1 cellular context compared by ENCODE assay signal in the genomic region with DNA sequence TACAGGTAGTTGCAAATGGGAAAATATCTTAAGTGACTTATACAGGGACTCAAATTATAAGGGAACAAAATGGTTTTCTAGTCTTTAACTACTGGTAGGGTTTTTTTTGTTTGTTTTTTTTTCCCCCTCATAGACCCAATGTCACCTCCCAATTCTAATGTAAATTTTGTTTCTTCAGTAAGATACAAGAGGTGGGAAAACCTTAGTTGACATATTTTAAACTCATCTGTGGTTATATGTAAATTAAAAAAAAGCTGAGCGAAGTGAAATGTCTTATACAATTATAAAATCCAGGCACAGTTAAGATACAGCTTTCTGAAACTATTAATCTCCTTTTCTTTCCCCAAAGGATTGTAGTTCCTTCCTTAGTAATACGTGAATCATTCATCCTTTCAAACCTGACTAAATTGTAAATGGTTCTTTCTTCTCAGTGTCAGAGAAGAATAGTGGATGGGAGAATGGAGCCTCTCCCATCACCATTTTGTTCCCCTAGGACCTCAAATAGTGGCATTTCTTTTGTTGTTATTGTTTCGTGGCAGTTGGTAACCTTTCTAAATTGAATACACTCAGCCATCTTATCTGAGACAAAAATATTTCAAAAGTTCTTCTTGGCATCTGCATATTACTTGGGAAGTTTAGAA.
TF ChIP-seq lines count a peak whose summit lies in the region.

No MANE protein-coding gene starts in this region.

TF ChIP-seq in H1, 55 proteins besides CTCF, POLR2A, EP300 and RAD21:
- TF ChIP-seq TBP (IDR thresholded peaks at IDR 0.05; ENCODE audit: low read depth, low read length) = no peak
- no peak for TF ChIP-seq RXRA (IDR thresholded peaks at IDR 0.05; ENCODE audit: insufficient read depth, low read depth, low read length)
- TF ChIP-seq CHD2 (IDR thresholded peaks at IDR 0.05; ENCODE audit: low read length) = no peak
- TF ChIP-seq TAF7 (optimal IDR thresholded peaks at IDR 0.05; ENCODE audit: borderline replicate concordance, low read depth, low read length) = no peak
- TF ChIP-seq HDAC6 (IDR thresholded peaks at IDR 0.05; ENCODE audit: low read depth, low read length) = no peak
- TF ChIP-seq, protein P1, sequence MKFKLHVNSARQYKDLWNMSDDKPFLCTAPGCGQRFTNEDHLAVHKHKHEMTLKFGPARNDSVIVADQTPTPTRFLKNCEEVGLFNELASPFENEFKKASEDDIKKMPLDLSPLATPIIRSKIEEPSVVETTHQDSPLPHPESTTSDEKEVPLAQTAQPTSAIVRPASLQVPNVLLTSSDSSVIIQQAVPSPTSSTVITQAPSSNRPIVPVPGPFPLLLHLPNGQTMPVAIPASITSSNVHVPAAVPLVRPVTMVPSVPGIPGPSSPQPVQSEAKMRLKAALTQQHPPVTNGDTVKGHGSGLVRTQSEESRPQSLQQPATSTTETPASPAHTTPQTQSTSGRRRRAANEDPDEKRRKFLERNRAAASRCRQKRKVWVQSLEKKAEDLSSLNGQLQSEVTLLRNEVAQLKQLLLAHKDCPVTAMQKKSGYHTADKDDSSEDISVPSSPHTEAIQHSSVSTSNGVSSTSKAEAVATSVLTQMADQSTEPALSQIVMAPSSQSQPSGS (IDR thresholded peaks at IDR 0.05; ENCODE audit: low read length) = no peak
- TF ChIP-seq SRF (IDR thresholded peaks at IDR 0.05; ENCODE audit: low read depth, low read length) = no peak
- no peak for TF ChIP-seq KDM5A (IDR thresholded peaks at IDR 0.05; ENCODE audit: low read length)
- TF ChIP-seq, protein P2, sequence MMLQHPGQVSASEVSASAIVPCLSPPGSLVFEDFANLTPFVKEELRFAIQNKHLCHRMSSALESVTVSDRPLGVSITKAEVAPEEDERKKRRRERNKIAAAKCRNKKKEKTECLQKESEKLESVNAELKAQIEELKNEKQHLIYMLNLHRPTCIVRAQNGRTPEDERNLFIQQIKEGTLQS (IDR thresholded peaks at IDR 0.05; ENCODE audit: insufficient read depth, low read depth, low read length) = no peak
- no peak for TF ChIP-seq ZNF274 (IDR thresholded peaks at IDR 0.05; ENCODE audit: borderline replicate concordance, extremely low read depth, low read length)
- TF ChIP-seq CHD1 (IDR thresholded peaks at IDR 0.05; ENCODE audit: low read depth, low read length) = no peak
- no peak for TF ChIP-seq NANOG (IDR thresholded peaks at IDR 0.05; ENCODE audit: insufficient read depth, low read depth, low read length, poor library complexity, severe bottlenecking)
- TF ChIP-seq, protein P3, sequence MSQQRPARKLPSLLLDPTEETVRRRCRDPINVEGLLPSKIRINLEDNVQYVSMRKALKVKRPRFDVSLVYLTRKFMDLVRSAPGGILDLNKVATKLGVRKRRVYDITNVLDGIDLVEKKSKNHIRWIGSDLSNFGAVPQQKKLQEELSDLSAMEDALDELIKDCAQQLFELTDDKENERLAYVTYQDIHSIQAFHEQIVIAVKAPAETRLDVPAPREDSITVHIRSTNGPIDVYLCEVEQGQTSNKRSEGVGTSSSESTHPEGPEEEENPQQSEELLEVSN (IDR thresholded peaks at IDR 0.05) = no peak
- no peak for TF ChIP-seq GTF2F1 (IDR thresholded peaks at IDR 0.05; ENCODE audit: borderline replicate concordance, low read depth, low read length)
- TF ChIP-seq, protein P4, sequence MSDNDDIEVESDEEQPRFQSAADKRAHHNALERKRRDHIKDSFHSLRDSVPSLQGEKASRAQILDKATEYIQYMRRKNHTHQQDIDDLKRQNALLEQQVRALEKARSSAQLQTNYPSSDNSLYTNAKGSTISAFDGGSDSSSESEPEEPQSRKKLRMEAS (IDR thresholded peaks at IDR 0.05) = no peak
- no peak for TF ChIP-seq JUND (IDR thresholded peaks at IDR 0.05; ENCODE audit: low read length)
- TF ChIP-seq NRF1 (IDR thresholded peaks at IDR 0.05; ENCODE audit: low read depth, low read length) = no peak
